Comparison of ENCODE assay signal across 10 cellular contexts in genomic region chr3:195197764-195198423, GRCh38.
A peak's percentile ranks its signal among the peaks of the same experiment; 100 is the strongest.
DNase-seq lines count a peak whose midpoint lies in the region; ATAC-seq, FAIRE-seq and TF ChIP-seq lines count a peak whose summit lies in the region.
"Had no signal": no experiment of that assay in that cellular context is flagged by ENCODE, and none has a peak within 500 bp of the region (broad histone marks: within the 10 kb centered on the region; RNA-seq: fewer than 3 reads in every experiment).

No MANE protein-coding gene starts in this region.

- dilution Hi-C loops in endothelial cell of umbilical vein (cut with MboI; ENCODE audit: extremely low pct_ligation_motif_present, low sequenced_read_pairs), result no loop called here

- no peaks in the 10 kb centered on the region for H3K9me1 ChIP-seq in endothelial cell of umbilical vein (replicated peaks; ENCODE audit: control insufficient read depth, extremely low read depth, insufficient read depth, low read length)

- peaks cover 8% of the 10 kb centered on the region for H3F3A ChIP-seq in PC-3 (ENCODE audit: low read length, unreplicated experiment)

- H3K36me3 ChIP-seq in PC-3 (ENCODE audit: low read depth, low read length) (0 out of 2 replicates have a peak, but pooled peaks cover 3% of the 10 kb centered on the region), endothelial cell of umbilical vein (ENCODE audit: control insufficient read depth in 2 of 2, extremely low read depth in 1 of 2, insufficient read depth in 2 of 2, low read length in 2 of 2) (no peaks in the 10 kb centered on the region), osteoblast (ENCODE audit: insufficient read depth, low read length) (no peaks in the 10 kb centered on the region)

- CTCF ChIA-PET in PC-3 (lab: Charles Lee) (interaction anchor here (1.1 kb wide), 1 partner anchor 72 kb away, joined by 3 read pairs; no protein-coding TSS in a partner anchor), endothelial cell of umbilical vein (lab: Charles Lee) (interaction anchor here (1.2 to 1.5 kb wide), 3 partner anchors 25 to 516 kb away, joined by 3 to 4 read pairs (median 3); no protein-coding TSS in a partner anchor)

- peak; percentile 88 for ATAC-seq in PC-3
- no peak for ATAC-seq in GM21737 (IDR thresholded peaks at IDR 0.05; ENCODE audit: unreplicated experiment)
- ATAC-seq in HG03139 (IDR thresholded peaks at IDR 0.05; ENCODE audit: unreplicated experiment), result no peak

- peak; percentile 72 for DNase-seq in GM04504 (ENCODE audit: low read depth)
- DNase-seq in PC-3, result peak; percentile 90
- peak; percentile 67 for DNase-seq in endothelial cell of umbilical vein (ENCODE audit: low read depth, low spot score)
- peak; percentile 92 for DNase-seq in osteoblast (ENCODE audit: insufficient read length, low spot score, missing footprints)
- no peak for DNase-seq in HuH-7 (ENCODE audit: low spot score)
- no peak for DNase-seq in putamen (ENCODE audit: low spot score)
- DNase-seq: NCI-H1930 had no signal

- BruUV-seq in PC-3 (replicated peaks; lab: Mats Ljungman, UMichigan) (no TSS peak), endothelial cell of umbilical vein (replicated peaks; lab: Mats Ljungman, UMichigan) (no TSS peak)

- TF ChIP-seq POLR2A in endothelial cell of umbilical vein (IDR thresholded peaks at IDR 0.05; ENCODE audit: low read depth, low read length), result no peak

- peaks cover 41% of the 10 kb centered on the region for H3K79me2 ChIP-seq in PC-3 (ENCODE audit: low read length)
- peaks cover 23% of the 10 kb centered on the region for H3K79me2 ChIP-seq in endothelial cell of umbilical vein (ENCODE audit: control insufficient read depth, insufficient read depth, low read length)
- peaks cover 8% of the 10 kb centered on the region for H3K79me2 ChIP-seq in osteoblast (ENCODE audit: insufficient read depth, low read length)

- H3K27me3 ChIP-seq in PC-3 (ENCODE audit: low read length) (no peaks in the 10 kb centered on the region), endothelial cell of umbilical vein (ENCODE audit: control insufficient read depth in 2 of 2, insufficient read depth in 2 of 2, low read length in 2 of 2) (no peaks in the 10 kb centered on the region), osteoblast (ENCODE audit: insufficient read depth, low read length) (no peaks in the 10 kb centered on the region)

- no peaks in the 10 kb centered on the region for H4K20me1 ChIP-seq in PC-3 (ENCODE audit: low read length)
- H4K20me1 ChIP-seq in endothelial cell of umbilical vein (replicated peaks; ENCODE audit: control insufficient read depth, extremely low read depth, insufficient read depth, low read length), result no peaks in the 10 kb centered on the region
- no peaks in the 10 kb centered on the region for H4K20me1 ChIP-seq in osteoblast (ENCODE audit: insufficient read depth, low read length)

- TF ChIP-seq CTCF in PC-3 (conservative IDR thresholded peaks at IDR 0.05; ENCODE audit: low read depth, low read length) (no peak), endothelial cell of umbilical vein (IDR thresholded peaks at IDR 0.05; ENCODE audit: extremely low read depth in 1 of 2, insufficient read depth in 1 of 2, low read depth in 1 of 2, low read length in 2 of 2) (no peak), osteoblast (IDR thresholded peaks at IDR 0.05; ENCODE audit: extremely low read depth, low read depth, low read length) (no peak)

- H3K4me3 ChIP-seq in PC-3 (ENCODE audit: low read length) (0 out of 2 replicates have a peak overlapping the region, but pooled peaks have one; percentile 3), endothelial cell of umbilical vein (replicated peaks in 1 of 3; ENCODE audit: insufficient read depth in 1 of 3, low read depth in 1 of 3, low read length in 3 of 3) (no peak overlapping the region), osteoblast (ENCODE audit: insufficient read depth, low read length) (no peak overlapping the region)

- H3K4me1 ChIP-seq in PC-3 (ENCODE audit: insufficient read depth, low read length), result peaks cover 30% of the 10 kb centered on the region
- H3K4me1 ChIP-seq in endothelial cell of umbilical vein (ENCODE audit: control insufficient read depth, extremely low read depth, insufficient read depth, low read length), result peaks cover 45% of the 10 kb centered on the region
- H3K4me1 ChIP-seq in osteoblast (ENCODE audit: insufficient read depth, low read length), result peaks cover 51% of the 10 kb centered on the region

- peak overlapping the region; percentile 36 for H3K4me2 ChIP-seq in PC-3 (ENCODE audit: low read length)
- peak overlapping the region; percentile 35 for H3K4me2 ChIP-seq in endothelial cell of umbilical vein (ENCODE audit: insufficient read depth, low read length)
- H3K4me2 ChIP-seq in osteoblast (ENCODE audit: insufficient read depth, low read length), result peak overlapping the region; percentile 24

- POLR2A ChIA-PET in PC-3 (lab: Charles Lee; ENCODE audit: unreplicated experiment), result no interaction called here
- POLR2A ChIA-PET in endothelial cell of umbilical vein (lab: Charles Lee), result interaction anchor here (1.1 to 1.5 kb wide), 2 partner anchors 13 to 514 kb away, joined by 4 to 5 read pairs; no protein-coding TSS in a partner anchor

- H2AFZ ChIP-seq in PC-3 (ENCODE audit: low read length) (peak overlapping the region; percentile 46), endothelial cell of umbilical vein (ENCODE audit: low read depth, low read length) (no peak overlapping the region), osteoblast (ENCODE audit: low read length) (peak overlapping the region; percentile 34)

- H3K9ac ChIP-seq in PC-3 (ENCODE audit: low read length) (peak overlapping the region; percentile 14; the same call in 1 of the 2 replicates), endothelial cell of umbilical vein (replicated peaks; ENCODE audit: extremely low read depth, insufficient read depth, low read length) (no peak overlapping the region)

- H3K9me2 ChIP-seq in PC-3 (replicated peaks; ENCODE audit: low read length), result no peaks in the 10 kb centered on the region

- H3K27ac ChIP-seq in PC-3 (ENCODE audit: low read length), result peak overlapping the region; percentile 75
- H3K27ac ChIP-seq in endothelial cell of umbilical vein (ENCODE audit: insufficient read depth, low read depth, low read length), result peak overlapping the region; percentile 63
- peak overlapping the region; percentile 84 for H3K27ac ChIP-seq in osteoblast (ENCODE audit: low read depth, low read length)

- intact Hi-C loops in PC-3 (cut with micrococcal nuclease) (loop anchor here (2.0 kb wide), 1 partner anchor 43 kb away; no protein-coding TSS in a partner anchor), endothelial cell of umbilical vein (cut with micrococcal nuclease) (no loop called here)

- H3K9me3 ChIP-seq in PC-3 (ENCODE audit: low read length), result no peaks in the 10 kb centered on the region
- H3K9me3 ChIP-seq in endothelial cell of umbilical vein (replicated peaks; ENCODE audit: control insufficient read depth, insufficient read depth, low read length), result no peaks in the 10 kb centered on the region
- no peaks in the 10 kb centered on the region for H3K9me3 ChIP-seq in osteoblast (ENCODE audit: low read depth, low read length)

- peak; percentile 86 for FAIRE-seq in endothelial cell of umbilical vein (lab: Jason Lieb, UNC)
- FAIRE-seq: frontal cortex had no signal

TF ChIP-seq in endothelial cell of umbilical vein, 7 proteins besides CTCF, POLR2A, EP300 and RAD21:
- TF ChIP-seq JUN (IDR thresholded peaks at IDR 0.05; ENCODE audit: borderline replicate concordance, insufficient read depth, insufficient read length, low read depth) (peak; percentile 68), MYC (IDR thresholded peaks at IDR 0.05; ENCODE audit: low read depth, low read length) (no peak), FOS (IDR thresholded peaks at IDR 0.05; ENCODE audit: borderline replicate concordance, insufficient read depth, low read length) (peak; percentile 97), GATA2 (IDR thresholded peaks at IDR 0.05; ENCODE audit: insufficient read depth, insufficient read length, low read depth, low read length) (no peak), POLR2AphosphoS5 (IDR thresholded peaks at IDR 0.05; ENCODE audit: insufficient read depth, low read depth, low read length) (peak; percentile 62), MAX (IDR thresholded peaks at IDR 0.05; ENCODE audit: insufficient read depth, insufficient read length) (no peak)

Comparison
In these comparisons a context has a peak if more than half of its experiments do, and no peak if none do; other contexts are left out.
1. DNase-seq: peak in GM04504 (single experiment), PC-3 (single experiment), endothelial cell of umbilical vein (single experiment) and osteoblast (single experiment); none in HuH-7 (single experiment) and putamen (single experiment).
2. Peak in every context shown above with its lines, with median percentiles within 50 percentile points of each other: H3K27ac ChIP-seq and H3K4me2 ChIP-seq.